Comparison of ENCODE assay signal across 21 cellular contexts in genomic region chr6:134161036-134161435, GRCh38.
DNase-seq lines count a peak whose midpoint lies in the region; ATAC-seq lines count a peak whose summit lies in the region.
"Had no signal": no experiment of that assay in that cellular context is flagged by ENCODE, and none has a peak within 500 bp of the region (broad histone marks: within the 10 kb centered on the region; RNA-seq: fewer than 3 reads in every experiment).

No MANE protein-coding gene starts in this region.

- peak overlapping the region; percentile 29; the same call in 1 of the 2 replicates for H3K4me3 ChIP-seq in HUES48 (ENCODE audit: low read depth, low read length)
- H3K4me3 ChIP-seq: GM12878, SK-N-MC, spleen had no signal

- peak overlapping the region; percentile 8; the same call in 1 of the 2 replicates for H3K9ac ChIP-seq in HUES48 (ENCODE audit: low read depth, low read length)

- H3K36me3 ChIP-seq in HUES48 (ENCODE audit: control insufficient read depth, insufficient read depth, low read length), result no peaks in the 10 kb centered on the region
- H3K36me3 ChIP-seq: spleen had no signal

- peaks cover 26% of the 10 kb centered on the region for H3K4me1 ChIP-seq in HUES48 (ENCODE audit: control insufficient read depth, insufficient read depth, low read length)
- H3K4me1 ChIP-seq: spleen had no signal

- DNase-seq in A172 (ENCODE audit: low spot score) (peak; percentile 77), astrocyte of the hippocampus (ENCODE audit: low read depth, low spot score) (peak; percentile 29), kidney tubule cell (ENCODE audit: low spot score) (peak; percentile 80), superior temporal gyrus (ENCODE audit: extremely low spot score) (no peak), ecto neural progenitor cell (ENCODE audit: low spot score) (no peak)
- DNase-seq: activated CD4-positive, alpha-beta memory T cell treated with anti-CD3 and anti-CD28 coated beads, Interleukin-2, amount 10 ng/mL, durations not matched to agents 7 days and 5 days; activated T-cell treated with anti-CD3 and anti-CD28 coated beads, Interleukin-2, amount 50 U/mL, for 48 hours; CD4-positive, CD25-positive, alpha-beta regulatory T cell; central memory CD4-positive, alpha-beta T cell; DND-41; HCEC 1CT; NCI-H1417 treated with DMSO at 0.1 percent for 48 hours; NCI-H345; occipital lobe; spleen; stimulated activated naive CD4-positive, alpha-beta T cell had no signal

- H3K27ac ChIP-seq in HUES48 (ENCODE audit: low read depth, low read length), result peak overlapping the region; percentile 52
- H3K27ac ChIP-seq: SK-N-MC, spleen had no signal

- ATAC-seq in GM21515 (IDR thresholded peaks at IDR 0.05; ENCODE audit: unreplicated experiment) (no peak), HG02970 (IDR thresholded peaks at IDR 0.05; ENCODE audit: low FRiP score, unreplicated experiment) (no peak)
- ATAC-seq: GM12878 had no signal

- H3K9me3 ChIP-seq in HUES48 (ENCODE audit: control insufficient read depth, insufficient read depth, low read length), result 0 out of 2 replicates have a peak, but pooled peaks cover 3% of the 10 kb centered on the region
- H3K9me3 ChIP-seq: spleen had no signal

- no peaks in the 10 kb centered on the region for H3K27me3 ChIP-seq in HUES48 (ENCODE audit: control insufficient read depth, insufficient read depth, low read length)
- H3K27me3 ChIP-seq: spleen had no signal

Comparison
In these comparisons a context has a peak if more than half of its experiments do, and no peak if none do; other contexts are left out.
1. DNase-seq: peak in A172 (single experiment), astrocyte of the hippocampus (single experiment) and kidney tubule cell (single experiment); none in superior temporal gyrus (single experiment) and ecto neural progenitor cell (single experiment).